In the genomic region with DNA sequence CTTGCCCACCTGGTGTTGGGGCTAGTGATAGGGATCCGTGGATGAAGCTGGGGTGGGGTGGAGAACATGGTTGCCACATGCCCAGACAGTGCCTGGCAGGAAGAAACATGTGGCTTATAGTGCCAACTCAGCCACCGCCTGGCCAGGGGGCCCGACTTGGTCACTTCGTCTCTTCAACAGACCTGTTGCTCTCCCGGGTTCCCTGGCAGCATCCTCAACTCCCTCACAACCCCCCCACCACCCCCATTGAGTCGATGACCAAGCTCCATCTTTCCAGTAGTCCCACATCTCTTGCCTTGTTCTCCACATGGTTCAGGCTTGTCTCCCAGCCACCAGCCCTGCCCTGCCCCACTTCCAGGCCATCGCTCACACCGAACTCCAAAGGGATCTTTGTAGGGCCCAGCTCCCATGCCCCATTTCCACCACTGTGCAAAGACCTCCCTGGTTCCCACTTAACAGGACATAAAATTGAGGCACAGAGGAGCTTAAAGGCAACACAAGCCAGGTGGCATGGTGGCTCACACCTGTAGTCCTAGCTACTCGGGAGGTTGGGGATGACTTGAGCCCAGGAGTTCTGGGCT, we compare ENCODE assay signal across 23 cellular contexts. TPM values are rescaled to one million over a fixed set of nuclear protein-coding genes. Genes with fewer than 3 reads are reported as not detected.
DNase-seq lines count a peak whose midpoint lies in the region; ATAC-seq, FAIRE-seq and TF ChIP-seq lines count a peak whose summit lies in the region.
"Had no signal": no experiment of that assay in that cellular context is flagged by ENCODE, and none has a peak within 500 bp of the region (broad histone marks: within the 10 kb centered on the region; RNA-seq: fewer than 3 reads in every experiment).

No MANE protein-coding gene starts in this region.

- H3K4me1 ChIP-seq in HEK293 (ENCODE audit: control insufficient read depth, insufficient read depth, low read length) (no peaks in the 10 kb centered on the region), sigmoid colon (peaks cover 0 to 3% (median 0%) of the 10 kb centered on the region in 4 donors), psoas muscle (no peaks in the 10 kb centered on the region)

- TF ChIP-seq POLR2A in sigmoid colon (IDR thresholded peaks at IDR 0.05): no peak

- H3K4me3 ChIP-seq in HEK293 (ENCODE audit: low read depth, low read length) (no peak overlapping the region), bronchial epithelial cell (ENCODE audit: low read depth, low read length) (no peak overlapping the region), sigmoid colon (no peak overlapping the region), psoas muscle (no peak overlapping the region)
- H3K4me3 ChIP-seq: GM12878 had no signal

- FAIRE-seq in bronchial epithelial cell (lab: Jason Lieb, UNC): peak; percentile 64
- FAIRE-seq: A204.1, GM12878, HepG2 had no signal

- TF ChIP-seq CTCF in HEK293 (tag by site-specific recombination; IDR thresholded peaks at IDR 0.05) (no peak), bronchial epithelial cell (IDR thresholded peaks at IDR 0.05; ENCODE audit: insufficient read depth, low read length, severe bottlenecking) (no peak), sigmoid colon (IDR thresholded peaks at IDR 0.05) (no peak), psoas muscle (IDR thresholded peaks at IDR 0.05) (no peak)

- intact Hi-C loops in sigmoid colon (cut with DNase I): loop anchor here (2.0 to 5.0 kb wide), 2 partner anchors 41 to 111 kb away; no protein-coding TSS in a partner anchor
- intact Hi-C loops in psoas muscle (cut with DNase I): loop anchor here (5.0 to 10.0 kb wide), 5 partner anchors 54 to 721 kb away; no protein-coding TSS in a partner anchor

- DNase-seq in bronchial epithelial cell (ENCODE audit: low read depth) (no peak), iPS-NIHi7 (ENCODE audit: extremely low spot score) (peak; percentile 2), sigmoid colon (peak; percentile 33), psoas muscle (no peak)
- DNase-seq: ACHN; BE2C; C1 segment of cervical spinal cord; CD4-positive, CD25-positive, alpha-beta regulatory T cell; CD8-positive, alpha-beta memory T cell; COR-L47; DMS 273 treated with DMSO at 0.1 percent for 48 hours; DMS53; DND-41; EL; GOT3; H9 had no signal

- H3K27ac ChIP-seq in HEK293 (ENCODE audit: extremely low read depth, low read depth, low read length): no peak overlapping the region
- H3K27ac ChIP-seq in sigmoid colon: no peak overlapping the region
- no peak overlapping the region for H3K27ac ChIP-seq in psoas muscle

- H3K36me3 ChIP-seq in HEK293 (ENCODE audit: control insufficient read depth in 2 of 2, insufficient read depth in 1 of 2, low read length in 2 of 2) (no peaks in the 10 kb centered on the region), bronchial epithelial cell (ENCODE audit: control insufficient read depth, insufficient read depth, low read length) (no peaks in the 10 kb centered on the region), sigmoid colon (no peaks in the 10 kb centered on the region), psoas muscle (ENCODE audit: insufficient read depth in 1 of 2, low read depth in 1 of 2) (no peaks in the 10 kb centered on the region)
- H3K36me3 ChIP-seq: BE2C had no signal

- POLR2A ChIA-PET in HEK293 (lab: Yijun Ruan, JAX): interaction anchor here (0.5 kb wide), 1 partner anchor 22 kb away, joined by 3 read pairs; the partner anchor contains the start of gene SLC6A8

- 79 to 81% methylated on average over 9 of the region's 9 CpGs for WGBS in sigmoid colon, 2 donors
- 63 to 71% (median 64%) methylated on average over 6 to 9 of the region's 9 CpGs for WGBS in psoas muscle, 3 donors

- ATAC-seq in psoas muscle (no peak), HG03469 (IDR thresholded peaks at IDR 0.05; ENCODE audit: unreplicated experiment) (no peak)
- ATAC-seq: GM12878, HepG2 had no signal

- H3K9me3 ChIP-seq in HEK293 (ENCODE audit: control insufficient read depth, insufficient read depth, low read depth, low read length): no peaks in the 10 kb centered on the region
- no peaks in the 10 kb centered on the region for H3K9me3 ChIP-seq in sigmoid colon
- no peaks in the 10 kb centered on the region for H3K9me3 ChIP-seq in psoas muscle
- H3K9me3 ChIP-seq: BE2C had no signal

- H3K27me3 ChIP-seq in bronchial epithelial cell (ENCODE audit: control insufficient read depth, insufficient read depth, low read length) (no peaks in the 10 kb centered on the region), sigmoid colon (peaks cover 0 to 11% (median 9%) of the 10 kb centered on the region in 3 donors), psoas muscle (ENCODE audit: insufficient read depth in 3 of 3, low read length in 2 of 3) (peaks cover 0 to 32% (median 0%) of the 10 kb centered on the region in 3 donors)

- TF ChIP-seq EP300 in sigmoid colon (IDR thresholded peaks at IDR 0.05): no peak

- CTCF ChIA-PET in HEK293 (lab: Yijun Ruan, JAX): interaction anchor here (0.5 to 4.8 kb wide), 13 partner anchors 8 to 633 kb away, joined by 3 to 63 read pairs (median 4); no protein-coding TSS in a partner anchor

TF ChIP-seq in HEK293, 187 proteins besides CTCF, POLR2A, EP300 and RAD21:
- no peak for TF ChIP-seq PRDM1 (tag by site-specific recombination; IDR thresholded peaks at IDR 0.05)
- peak; percentile 50 for TF ChIP-seq SCRT2 (tag by site-specific recombination; IDR thresholded peaks at IDR 0.05)

RNA-seq across cellular contexts. Expression of gene PNCK, which starts 7.8 kb away (rescaled TPM):
- total RNA-seq in bronchial epithelial cell: 1.5 and 2.1 TPM in 2 replicates
- 100 to 1,000 TPM in 1 of 4 donors, 10 to 100 TPM in 3; 33.9 to 135 (median 64.2) TPM for total RNA-seq in sigmoid colon
- 1 to 10 TPM in 1 of 3 donors, not detected in 2; 4.6 TPM for polyA plus RNA-seq in sigmoid colon
- 1 to 10 TPM in 1 of 4 donors, under 1 TPM in 3; 0.79 to 1.9 (median 0.92) TPM for total RNA-seq in psoas muscle
- polyA plus RNA-seq in psoas muscle: 1 to 10 TPM in 1 of 3 donors, under 1 TPM in 2; 0.21 to 1.0 (median 0.35) TPM
- total RNA-seq: CD8-positive, alpha-beta memory T cell; G401; HepG2 had no signal
- polyA plus RNA-seq: CD4-positive, CD25-positive, alpha-beta regulatory T cell; CD8-positive, alpha-beta memory T cell; IgD-negative memory B cell had no signal

RNA-seq across cellular contexts. Expression of gene DUSP9, which starts 18.8 kb away (rescaled TPM):
- total RNA-seq in bronchial epithelial cell (0.77 and 1.3 TPM in 2 replicates), sigmoid colon (not detected), psoas muscle (not detected)
- polyA plus RNA-seq in sigmoid colon (under 1 TPM in 1 of 3 donors, not detected in 2; 0.06 TPM), psoas muscle (not detected)
- total RNA-seq: CD4-positive, CD25-positive, alpha-beta regulatory T cell had no signal
- polyA plus RNA-seq: CD4-positive, CD25-positive, alpha-beta regulatory T cell; GM12878; IgD-negative memory B cell had no signal

RNA-seq across cellular contexts. Expression of gene SLC6A8, which starts 21.9 kb away (rescaled TPM):
- total RNA-seq in bronchial epithelial cell (42.4 and 49.3 TPM in 2 replicates), sigmoid colon (10 to 100 TPM; 31.9 to 60.7 (median 35.1) TPM), psoas muscle (100 to 1,000 TPM in 2 of 4 donors, 10 to 100 TPM in 2; 82.2 to 256 (median 117) TPM)
- polyA plus RNA-seq in sigmoid colon (100 to 1,000 TPM in 1 of 3 donors, 10 to 100 TPM in 2; 67.9 to 158 (median 70.5) TPM), psoas muscle (100 to 1,000 TPM in 2 of 3 donors, 10 to 100 TPM in 1; 84.9 to 209 (median 104) TPM)

RNA-seq across cellular contexts. Expression of gene BCAP31, which starts 58.4 kb away (rescaled TPM):
- 300 and 322 TPM in 2 replicates for total RNA-seq in bronchial epithelial cell
- 100 to 1,000 TPM in 1 of 4 donors, 10 to 100 TPM in 3; 59.3 to 124 (median 70.4) TPM for total RNA-seq in sigmoid colon
- 100 to 1,000 TPM in 1 of 3 donors, 10 to 100 TPM in 2; 61.3 to 216 (median 70.9) TPM for polyA plus RNA-seq in sigmoid colon
- 10 to 100 TPM; 65.4 to 71.6 (median 66.0) TPM for total RNA-seq in psoas muscle
- polyA plus RNA-seq in psoas muscle: 10 to 100 TPM; 63.7 to 97.3 (median 72.1) TPM

RNA-seq across cellular contexts. Expression of gene ABCD1, which starts 58.8 kb away (rescaled TPM):
- 1.7 and 1.8 TPM in 2 replicates for total RNA-seq in bronchial epithelial cell
- 10 to 100 TPM; 11.0 to 21.3 (median 18.3) TPM for total RNA-seq in sigmoid colon
- 10 to 100 TPM in 1 of 3 donors, 1 to 10 TPM in 2; 1.8 to 12.8 (median 3.2) TPM for polyA plus RNA-seq in sigmoid colon
- total RNA-seq in psoas muscle: 10 to 100 TPM; 16.0 to 27.1 (median 20.9) TPM
- 10 to 100 TPM; 11.7 to 36.0 (median 15.8) TPM for polyA plus RNA-seq in psoas muscle

Comparison
In these comparisons a context has a peak if more than half of its experiments do, and no peak if none do; other contexts are left out.
1. DNase-seq: peak in iPS-NIHi7 (single experiment) and sigmoid colon (single experiment); none in bronchial epithelial cell (single experiment) and psoas muscle (0 of 2).
2. RNA of gene PNCK, which starts 7.8 kb away (total RNA-seq): 33.9 to 135 TPM in sigmoid colon; 1.5 to 2.1 TPM in bronchial epithelial cell and 0.79 to 1.9 TPM in psoas muscle; every median in the first group is over 10 times any median in the second.